ENCODE assay signal across 14 cellular contexts in the genomic region with DNA sequence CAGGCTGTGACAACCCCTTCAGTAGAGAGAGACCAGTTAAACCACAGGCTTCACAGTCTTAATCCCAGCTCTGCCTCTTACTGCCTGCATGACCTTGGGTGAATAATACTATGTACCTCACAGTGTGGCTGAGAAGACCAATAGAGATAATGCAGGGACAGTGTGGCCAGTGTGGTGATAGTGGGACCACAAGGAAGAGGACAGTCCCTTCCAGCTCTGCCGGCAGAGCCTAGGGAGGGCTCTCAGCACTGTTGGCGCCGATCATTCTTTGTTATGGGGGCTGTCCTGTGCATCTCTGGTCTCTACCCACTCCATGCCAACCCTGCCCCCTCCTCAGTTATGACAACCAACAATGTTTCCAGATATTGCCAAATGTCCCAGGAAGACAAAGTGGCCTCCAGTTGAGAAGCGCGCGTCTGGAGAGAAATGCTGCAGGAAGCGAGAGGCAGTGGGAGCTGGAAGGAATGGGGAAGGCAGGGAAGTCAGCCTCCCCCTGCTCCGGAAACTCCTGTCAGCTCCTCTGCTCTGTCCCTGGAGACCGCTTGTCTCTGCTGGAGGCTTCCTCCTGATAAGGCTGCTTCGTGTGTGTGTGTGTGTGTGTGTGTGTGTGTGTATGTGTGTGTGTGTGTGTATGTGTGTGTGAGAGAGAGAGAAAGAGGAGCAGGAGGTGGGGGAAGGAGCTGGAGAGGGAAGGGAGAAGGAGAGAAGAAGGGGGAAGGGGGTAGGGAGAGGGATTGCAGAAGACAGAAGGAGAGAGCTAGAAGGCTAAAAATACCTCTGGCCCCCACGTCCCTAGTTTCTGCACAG. TPM values are rescaled to one million over a fixed set of nuclear protein-coding genes. Genes with fewer than 3 reads are reported as not detected.
DNase-seq lines count a peak whose midpoint lies in the region; ATAC-seq, FAIRE-seq and TF ChIP-seq lines count a peak whose summit lies in the region.
"Had no signal": no experiment of that assay in that cellular context is flagged by ENCODE, and none has a peak within 500 bp of the region (broad histone marks: within the 10 kb centered on the region; RNA-seq: fewer than 3 reads in every experiment).

No MANE protein-coding gene starts in this region.

- H3K27me3 Mint-ChIP-seq in chondrocyte (ENCODE audit: low read depth), result no peaks in the 10 kb centered on the region

- no peaks in the 10 kb centered on the region for H4K20me1 ChIP-seq in MM.1S (ENCODE audit: insufficient read depth, low read length)

- H3K4me3 ChIP-seq in BE2C (ENCODE audit: low read depth, low read length) (peak overlapping the region; percentile 29), MM.1S (ENCODE audit: low read length) (no peak overlapping the region)

- no peaks in the 10 kb centered on the region for H3K79me2 ChIP-seq in MM.1S (ENCODE audit: low read length)

- H3K9me3 ChIP-seq in BE2C (no peaks in the 10 kb centered on the region), MM.1S (replicated peaks; ENCODE audit: insufficient read depth, low read length) (no peaks in the 10 kb centered on the region)

- no peaks in the 10 kb centered on the region for H3K9me3 Mint-ChIP-seq in chondrocyte (ENCODE audit: low read depth)
- H3K9me3 Mint-ChIP-seq: central memory CD8-positive, alpha-beta T cell had no signal

- no peak for TF ChIP-seq POLR2A in H54 (IDR thresholded peaks at IDR 0.05; ENCODE audit: low read depth, low read length)

- peaks cover 18% of the 10 kb centered on the region for H3K4me1 ChIP-seq in BE2C
- 0 out of 2 replicates have a peak, but pooled peaks cover 5% of the 10 kb centered on the region for H3K4me1 ChIP-seq in MM.1S (ENCODE audit: low read length)

- ATAC-seq in HG02763 (IDR thresholded peaks at IDR 0.05; ENCODE audit: unreplicated experiment) (no peak), HG03108 (IDR thresholded peaks at IDR 0.05; ENCODE audit: unreplicated experiment) (no peak)
- ATAC-seq: PC-3 had no signal

- H3K36me3 ChIP-seq in BE2C (no peaks in the 10 kb centered on the region), MM.1S (replicated peaks; ENCODE audit: insufficient read depth, low read length) (no peaks in the 10 kb centered on the region)

- H3K4me1 Mint-ChIP-seq in chondrocyte (ENCODE audit: low read depth), result peaks cover 25% of the 10 kb centered on the region

- no peak overlapping the region for H3K27ac ChIP-seq in MM.1S (ENCODE audit: low read length)

- H3K27me3 ChIP-seq in BE2C (no peaks in the 10 kb centered on the region), MM.1S (replicated peaks; ENCODE audit: insufficient read depth, low read length) (no peaks in the 10 kb centered on the region)

- peak overlapping the region; percentile 86 for H3K27ac Mint-ChIP-seq in chondrocyte (ENCODE audit: unreplicated experiment)

- peak; percentile 86 for DNase-seq in BE2C
- peak; percentile 85 for DNase-seq in MV-4-11 (lab: John Stamatoyannopoulos, UW)
- DNase-seq in chondrocyte (ENCODE audit: low spot score), result no peak
- DNase-seq in islet precursor cell, result peak; percentile 86
- no peak for DNase-seq in H54 (ENCODE audit: insufficient read length, low spot score)
- DNase-seq in MM.1S, result no peak
- DNase-seq: activated T-cell treated with anti-CD3 and anti-CD28 coated beads, Interleukin-2, amount 50 U/mL, for 48 hours; NCI-H1436 treated with DMSO at 0.1 percent for 48 hours; PC-3 had no signal

- H3K9ac ChIP-seq in MM.1S (ENCODE audit: low read length), result no peak overlapping the region

- no peaks in the 10 kb centered on the region for H3F3A ChIP-seq in MM.1S (ENCODE audit: insufficient read depth, low read length)

- H3K4me3 Mint-ChIP-seq in chondrocyte (ENCODE audit: unreplicated experiment), result no peak overlapping the region
- H3K4me3 Mint-ChIP-seq: central memory CD8-positive, alpha-beta T cell had no signal

- no peak for TF ChIP-seq CTCF in BE2C (IDR thresholded peaks at IDR 0.05; ENCODE audit: low read depth, low read length)
- no peak for TF ChIP-seq CTCF in chondrocyte (IDR thresholded peaks at IDR 0.05)
- TF ChIP-seq CTCF in MM.1S (IDR thresholded peaks at IDR 0.05; ENCODE audit: low read length), result no peak

- no peak overlapping the region for H3K4me2 ChIP-seq in MM.1S (ENCODE audit: low read depth, low read length)

- no peak for FAIRE-seq in H54 (lab: Jason Lieb, UNC)
- FAIRE-seq: frontal cortex had no signal

- H2AFZ ChIP-seq in MM.1S (ENCODE audit: low read length), result no peak overlapping the region

- no peaks in the 10 kb centered on the region for H3K9me2 ChIP-seq in MM.1S (replicated peaks; ENCODE audit: insufficient read depth, low read length)

- no peaks in the 10 kb centered on the region for H3K36me3 Mint-ChIP-seq in chondrocyte (ENCODE audit: low read depth)

RNA-seq across cellular contexts. Expression of a gene that starts 31.8 kb away (rescaled TPM):
- 265 TPM for polyA plus RNA-seq in BE2C (2012; ENCODE audit: insufficient read depth, insufficient read length, low read depth)
- not detected in 3 replicates for total RNA-seq in chondrocyte
- total RNA-seq: mesenteric fat pad, PC-3 had no signal

Comparison
In these comparisons a context has a peak if more than half of its experiments do, and no peak if none do; other contexts are left out.
1. DNase-seq: peak in BE2C (single experiment), MV-4-11 (single experiment) and islet precursor cell (single experiment); none in chondrocyte (single experiment), H54 (single experiment) and MM.1S (single experiment).